In the genomic region with DNA sequence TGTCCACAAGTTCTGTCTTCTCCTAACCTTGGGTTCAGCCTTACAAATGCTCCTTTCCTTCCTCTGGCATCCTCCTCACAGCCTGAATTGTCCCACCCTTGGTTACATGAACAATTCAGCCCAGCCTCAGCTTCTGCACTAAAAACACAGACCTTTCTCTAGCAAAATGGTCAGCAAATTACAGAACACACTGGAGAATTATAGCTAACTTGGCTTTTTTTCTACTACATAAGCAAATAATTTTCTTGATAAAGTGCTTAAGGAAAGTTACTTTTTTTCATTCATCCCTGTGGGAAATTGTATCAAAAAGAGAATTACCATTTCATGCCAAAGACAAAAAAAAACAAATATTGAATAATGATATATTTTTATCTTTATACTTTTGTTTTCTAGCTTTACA, we compare ENCODE assay signal across 19 cellular contexts.
A peak's percentile ranks its signal among the peaks of the same experiment; 100 is the strongest.
DNase-seq lines count a peak whose midpoint lies in the region; ATAC-seq, FAIRE-seq and TF ChIP-seq lines count a peak whose summit lies in the region.
"Had no signal": no experiment of that assay in that cellular context is flagged by ENCODE, and none has a peak within 500 bp of the region (broad histone marks: within the 10 kb centered on the region; RNA-seq: fewer than 3 reads in every experiment).

No MANE protein-coding gene starts in this region.

- H3K9me1 ChIP-seq in IMR-90 (ENCODE audit: insufficient read depth, low read length): peaks cover 3% of the 10 kb centered on the region

- no peak for DNase-seq in activated naive CD4-positive, alpha-beta T cell treated with anti-CD3 and anti-CD28 coated beads for 36 hours
- no peak for DNase-seq in activated naive CD4-positive, alpha-beta T cell treated with Interleukin-2 at 50 U/mL for 16 hours
- DNase-seq in IMR-90 (no peak), neural crest cell (ENCODE audit: low read depth, low spot score) (no peak), D721Med (ENCODE audit: insufficient read length, low spot score) (no peak), superior temporal gyrus (ENCODE audit: extremely low spot score) (no peak)
- DNase-seq in activated T-helper 2 cell treated with anti-CD3 and anti-CD28 coated beads, Interferon-gamma antibody, Interleukin-2, Interleukin-4, amounts not matched to agents 10 μg/mL and 5 μg/mL and 100 μg/mL, durations not matched to agents 14 hours and 24 hours and 36 hours (ENCODE audit: low spot score): no peak
- DNase-seq: BE2C, DMS79, KG1, NCI-H1092 treated with DMSO at 0.1 percent for 48 hours, NCI-H1436 treated with DMSO at 0.1 percent for 48 hours, NCI-H2029, NCI-H2171, NCI-H524 treated with DMSO at 0.1 percent for 48 hours, NCI-H82 had no signal

- no peak for TF ChIP-seq RAD21 in IMR-90 (IDR thresholded peaks at IDR 0.05; ENCODE audit: low read length)

- H2BK120ac ChIP-seq in IMR-90 (ENCODE audit: low read depth, low read length): peak overlapping the region; percentile 99

- CTCF ChIA-PET in activated naive CD4-positive, alpha-beta T cell treated with anti-CD3 and anti-CD28 coated beads for 36 hours (lab: Charles Lee): interaction anchor here (0.8 to 1.4 kb wide), 2 partner anchors 13 to 131 kb away, joined by 3 to 4 read pairs; no protein-coding TSS in a partner anchor
- CTCF ChIA-PET in IMR-90 (lab: Yijun Ruan, JAX): interaction anchor here (0.6 to 1.0 kb wide), 2 partner anchors 96 to 749 kb away, joined by 3 read pairs; no protein-coding TSS in a partner anchor

- H4K20me1 ChIP-seq in IMR-90 (ENCODE audit: insufficient read depth, low read length): no peaks in the 10 kb centered on the region

- peak overlapping the region; percentile 98 for H4K91ac ChIP-seq in IMR-90 (ENCODE audit: insufficient read depth, low read depth, low read length)

- TF ChIP-seq CTCF in IMR-90 (conservative IDR thresholded peaks at IDR 0.05; ENCODE audit: low read depth, low read length) (no peak), neural crest cell (conservative IDR thresholded peaks at IDR 0.05) (no peak), D721Med (IDR thresholded peaks at IDR 0.05; ENCODE audit: insufficient read depth, missing control alignments) (no peak)

- H2AK9ac ChIP-seq in IMR-90 (replicated peaks; ENCODE audit: low read depth, low read length, poor library complexity): peak overlapping the region; percentile 52

- intact Hi-C loops in activated naive CD4-positive, alpha-beta T cell treated with anti-CD3 and anti-CD28 coated beads for 36 hours (cut with micrococcal nuclease): no loop called here
- intact Hi-C loops in IMR-90 (cut with micrococcal nuclease): no loop called here
- intact Hi-C loops in activated T-helper 2 cell treated with anti-CD3 and anti-CD28 coated beads, Interferon-gamma antibody, Interleukin-2, Interleukin-4, amounts not matched to agents 10 μg/mL and 5 μg/mL and 100 μg/mL, durations not matched to agents 14 hours and 24 hours and 36 hours (cut with micrococcal nuclease): no loop called here

- no peak overlapping the region for H3K4me3 Mint-ChIP-seq in activated naive CD4-positive, alpha-beta T cell treated with anti-CD3 and anti-CD28 coated beads for 36 hours
- H3K4me3 Mint-ChIP-seq in neural crest cell: no peak overlapping the region
- no peak overlapping the region for H3K4me3 Mint-ChIP-seq in activated T-helper 2 cell treated with anti-CD3 and anti-CD28 coated beads, Interferon-gamma antibody, Interleukin-2, Interleukin-4, amounts not matched to agents 10 μg/mL and 5 μg/mL and 100 μg/mL, durations not matched to agents 14 hours and 24 hours and 36 hours (ENCODE audit: low read depth)

- H3K27me3 Mint-ChIP-seq in activated naive CD4-positive, alpha-beta T cell treated with anti-CD3 and anti-CD28 coated beads for 36 hours (ENCODE audit: low read depth): no peaks in the 10 kb centered on the region
- no peaks in the 10 kb centered on the region for H3K27me3 Mint-ChIP-seq in neural crest cell (ENCODE audit: low read depth)
- H3K27me3 Mint-ChIP-seq in activated T-helper 2 cell treated with anti-CD3 and anti-CD28 coated beads, Interferon-gamma antibody, Interleukin-2, Interleukin-4, amounts not matched to agents 10 μg/mL and 5 μg/mL and 100 μg/mL, durations not matched to agents 14 hours and 24 hours and 36 hours (ENCODE audit: low read depth): no peaks in the 10 kb centered on the region

- peak overlapping the region; percentile 95 for H3K4ac ChIP-seq in IMR-90 (ENCODE audit: low read depth, low read length)

- H3K18ac ChIP-seq in IMR-90 (ENCODE audit: low read depth, low read length): peak overlapping the region; percentile 74

- H3K36me3 Mint-ChIP-seq in activated naive CD4-positive, alpha-beta T cell treated with anti-CD3 and anti-CD28 coated beads for 36 hours (ENCODE audit: low read depth): peaks cover 3% of the 10 kb centered on the region
- H3K36me3 Mint-ChIP-seq in neural crest cell (ENCODE audit: low read depth): no peaks in the 10 kb centered on the region
- H3K36me3 Mint-ChIP-seq in activated T-helper 2 cell treated with anti-CD3 and anti-CD28 coated beads, Interferon-gamma antibody, Interleukin-2, Interleukin-4, amounts not matched to agents 10 μg/mL and 5 μg/mL and 100 μg/mL, durations not matched to agents 14 hours and 24 hours and 36 hours (ENCODE audit: low read depth): no peaks in the 10 kb centered on the region

- H3K9me3 ChIP-seq in IMR-90 (ENCODE audit: control insufficient read depth, insufficient read depth, low read length): no peaks in the 10 kb centered on the region
- H3K9me3 ChIP-seq: BE2C, HAP-1 had no signal

- peak overlapping the region; percentile 17 for H3K27ac Mint-ChIP-seq in activated naive CD4-positive, alpha-beta T cell treated with anti-CD3 and anti-CD28 coated beads for 36 hours
- H3K27ac Mint-ChIP-seq in neural crest cell (ENCODE audit: unreplicated experiment): peak overlapping the region; percentile 10
- no peak overlapping the region for H3K27ac Mint-ChIP-seq in activated T-helper 2 cell treated with anti-CD3 and anti-CD28 coated beads, Interferon-gamma antibody, Interleukin-2, Interleukin-4, amounts not matched to agents 10 μg/mL and 5 μg/mL and 100 μg/mL, durations not matched to agents 14 hours and 24 hours and 36 hours

- POLR2A ChIA-PET in IMR-90 (lab: Charles Lee; ENCODE audit: unreplicated experiment): no interaction called here

- peak overlapping the region; percentile 99 for H3K14ac ChIP-seq in IMR-90 (replicated peaks; ENCODE audit: low read depth, low read length)

- peak overlapping the region; percentile 36; the same call in 1 of the 2 replicates for H4K5ac ChIP-seq in IMR-90 (ENCODE audit: low read depth, low read length)

- H3K4me3 ChIP-seq in IMR-90 (ENCODE audit: insufficient read depth, low read depth, low read length): no peak overlapping the region
- H3K4me3 ChIP-seq: HAP-1 had no signal

- in situ Hi-C loops in IMR-90 (cut with MboI; ENCODE audit: low sequenced_read_pairs): no loop called here

- peak overlapping the region; percentile 98 for H2BK20ac ChIP-seq in IMR-90 (ENCODE audit: low read depth, low read length)

- TF ChIP-seq POLR2A in IMR-90 (IDR thresholded peaks at IDR 0.05; ENCODE audit: low read depth, low read length): no peak

- H2AFZ ChIP-seq in IMR-90 (replicated peaks; ENCODE audit: low read length, poor library complexity): peak overlapping the region; percentile 64

- H2BK5ac ChIP-seq in IMR-90 (ENCODE audit: low read depth, low read length, poor library complexity, severe bottlenecking): peak overlapping the region; percentile 99

- peak overlapping the region; percentile 23; the same call in 1 of the 2 replicates for H3K9ac ChIP-seq in IMR-90 (ENCODE audit: low read depth, low read length)

- H3K4me1 Mint-ChIP-seq in activated naive CD4-positive, alpha-beta T cell treated with anti-CD3 and anti-CD28 coated beads for 36 hours (ENCODE audit: low read depth): peaks cover 12% of the 10 kb centered on the region
- H3K4me1 Mint-ChIP-seq in neural crest cell: no peaks in the 10 kb centered on the region
- no peaks in the 10 kb centered on the region for H3K4me1 Mint-ChIP-seq in activated T-helper 2 cell treated with anti-CD3 and anti-CD28 coated beads, Interferon-gamma antibody, Interleukin-2, Interleukin-4, amounts not matched to agents 10 μg/mL and 5 μg/mL and 100 μg/mL, durations not matched to agents 14 hours and 24 hours and 36 hours (ENCODE audit: low read depth)

- H3K4me1 ChIP-seq in IMR-90 (ENCODE audit: control insufficient read depth, insufficient read depth, low read length): peaks cover 2% of the 10 kb centered on the region; the same call in 1 of the 2 replicates
- H3K4me1 ChIP-seq: BE2C, HAP-1 had no signal

- peaks cover 23% of the 10 kb centered on the region for H3K9me3 Mint-ChIP-seq in activated naive CD4-positive, alpha-beta T cell treated with anti-CD3 and anti-CD28 coated beads for 36 hours
- H3K9me3 Mint-ChIP-seq in neural crest cell: peaks cover 9% of the 10 kb centered on the region
- H3K9me3 Mint-ChIP-seq in activated T-helper 2 cell treated with anti-CD3 and anti-CD28 coated beads, Interferon-gamma antibody, Interleukin-2, Interleukin-4, amounts not matched to agents 10 μg/mL and 5 μg/mL and 100 μg/mL, durations not matched to agents 14 hours and 24 hours and 36 hours: peaks cover 7% of the 10 kb centered on the region

- FAIRE-seq in endometrium (lab: Jason Lieb, UNC): peak; percentile 8
- no peak for FAIRE-seq in D721Med (lab: Jason Lieb, UNC)

- H3K27me3 ChIP-seq in IMR-90 (ENCODE audit: control insufficient read depth, insufficient read depth, low read length): no peaks in the 10 kb centered on the region
- H3K27me3 ChIP-seq: BE2C had no signal

- H3K27ac ChIP-seq in IMR-90 (ENCODE audit: insufficient read depth, low read length): peak overlapping the region; percentile 81

- no peak overlapping the region for H3K4me2 ChIP-seq in IMR-90 (ENCODE audit: low read depth, low read length)

- ATAC-seq in IMR-90 (ENCODE audit: low read depth): no peak
- ATAC-seq: Panc1 had no signal

- peak overlapping the region; percentile 100 for H2BK15ac ChIP-seq in IMR-90 (ENCODE audit: low read depth, low read length)

- BruUV-seq in IMR-90 (replicated peaks; lab: Mats Ljungman, UMichigan): no TSS peak

- peak overlapping the region; percentile 61 for H3K56ac ChIP-seq in IMR-90 (ENCODE audit: extremely low read depth, insufficient read depth, low read length)

- 0 out of 4 replicates have a peak, but pooled peaks cover 0 to 2% of the 10 kb centered on the region in 2 experiments for H3K79me1 ChIP-seq in IMR-90 (ENCODE audit: low read depth in 1 of 2, low read length in 2 of 2)

- peak overlapping the region; percentile 99 for H2AK5ac ChIP-seq in IMR-90 (ENCODE audit: low read depth, low read length)

- peak overlapping the region; percentile 52 to 87; a peak in 3 of 4 replicates for H4K8ac ChIP-seq in IMR-90 (ENCODE audit: low read depth in 2 of 2, low read length in 2 of 2)

- dilution Hi-C loops in IMR-90 (cut with HindIII; ENCODE audit: low sequenced_read_pairs, unreplicated experiment): no loop called here

- no peaks in the 10 kb centered on the region for H3K36me3 ChIP-seq in IMR-90 (ENCODE audit: control insufficient read depth, insufficient read depth, low read length)
- H3K36me3 ChIP-seq: BE2C, HAP-1 had no signal

- peak overlapping the region; percentile 95 for H3K23ac ChIP-seq in IMR-90 (ENCODE audit: low read depth, low read length)

TF ChIP-seq in IMR-90, 13 proteins besides CTCF, POLR2A, EP300 and RAD21 (continues in another document):
- 0 out of 2 replicates have a peak, but pooled peaks have one; percentile 27 for TF ChIP-seq MAFK (IDR thresholded peaks at IDR 0.05; ENCODE audit: low read depth, low read length)
